Comparison of ENCODE assay signal across 10 cellular contexts in genomic region chr20:34873583-34874093, GRCh38. TPM values are rescaled to one million over a fixed set of nuclear protein-coding genes. Genes with fewer than 3 reads are reported as not detected.
A peak's percentile ranks its signal among the peaks of the same experiment; 100 is the strongest.
DNase-seq lines count a peak whose midpoint lies in the region; ATAC-seq and TF ChIP-seq lines count a peak whose summit lies in the region.
"Had no signal": no experiment of that assay in that cellular context is flagged by ENCODE, and none has a peak within 500 bp of the region (broad histone marks: within the 10 kb centered on the region; RNA-seq: fewer than 3 reads in every experiment).

No MANE protein-coding gene starts in this region.

- DNase-seq in activated T-cell treated with anti-CD3 and anti-CD28 coated beads, Interleukin-2, amount 50 U/mL, for 72 hours: no peak
- no peak for DNase-seq in activated T-cell treated with anti-CD3 and anti-CD28 coated beads, Interleukin-2, amount 50 U/mL, for 48 hours
- DNase-seq in activated CD8-positive, alpha-beta T cell treated with anti-CD3 and anti-CD28 coated beads for 36 hours: no peak
- DNase-seq in memory B cell (ENCODE audit: low spot score in 2 of 2) (no peak), stomach (no peak), NAMALWA (ENCODE audit: low spot score) (no peak), GF-D8 (lab: John Stamatoyannopoulos, UW) (no peak)
- DNase-seq: cortex of kidney had no signal

- CTCF ChIA-PET in activated CD8-positive, alpha-beta T cell treated with anti-CD3 and anti-CD28 coated beads for 36 hours (lab: Charles Lee): interaction anchor here (0.7 to 6.4 kb wide), 21 partner anchors 10 to 411 kb away, joined by 3 to 94 read pairs (median 5); partner anchors contain the start of genes EIF6, GSS and MYH7B

- no peak for ATAC-seq in activated T-cell treated with anti-CD3 and anti-CD28 coated beads, Interleukin-2, amount 50 U/mL, for 72 hours (replicated peaks in 1 of 2)
- ATAC-seq in activated CD8-positive, alpha-beta T cell treated with anti-CD3 and anti-CD28 coated beads for 36 hours: no peak
- no peak for ATAC-seq in memory B cell (ENCODE audit: low read depth)
- no peak for ATAC-seq in GM19463 (IDR thresholded peaks at IDR 0.05; ENCODE audit: unreplicated experiment)

- H3K4me1 Mint-ChIP-seq in activated T-cell treated with anti-CD3 and anti-CD28 coated beads, Interleukin-2, amount 50 U/mL, for 72 hours (ENCODE audit: low read depth): peaks cover 61% of the 10 kb centered on the region
- peaks cover 57% of the 10 kb centered on the region for H3K4me1 Mint-ChIP-seq in activated CD8-positive, alpha-beta T cell treated with anti-CD3 and anti-CD28 coated beads for 36 hours (ENCODE audit: low read depth)
- peaks cover 41% of the 10 kb centered on the region for H3K4me1 Mint-ChIP-seq in memory B cell

- no peak for TF ChIP-seq CTCF in activated CD8-positive, alpha-beta T cell treated with anti-CD3 and anti-CD28 coated beads for 36 hours (IDR thresholded peaks at IDR 0.05)
- TF ChIP-seq CTCF in stomach (IDR thresholded peaks at IDR 0.05): no peak

- H3K27me3 Mint-ChIP-seq in activated T-cell treated with anti-CD3 and anti-CD28 coated beads, Interleukin-2, amount 50 U/mL, for 72 hours (ENCODE audit: low read depth): peaks cover 7% of the 10 kb centered on the region
- H3K27me3 Mint-ChIP-seq in activated CD8-positive, alpha-beta T cell treated with anti-CD3 and anti-CD28 coated beads for 36 hours: no peaks in the 10 kb centered on the region
- no peaks in the 10 kb centered on the region for H3K27me3 Mint-ChIP-seq in memory B cell

- peaks cover 0 to 2% of the 10 kb centered on the region in 2 donors for H3K36me3 Mint-ChIP-seq in activated T-cell treated with anti-CD3 and anti-CD28 coated beads, Interleukin-2, amount 50 U/mL, for 72 hours (ENCODE audit: insufficient read depth in 2 of 2)
- H3K36me3 Mint-ChIP-seq in activated CD8-positive, alpha-beta T cell treated with anti-CD3 and anti-CD28 coated beads for 36 hours (ENCODE audit: low read depth): no peaks in the 10 kb centered on the region
- H3K36me3 Mint-ChIP-seq in memory B cell: no peaks in the 10 kb centered on the region

- H3K27ac Mint-ChIP-seq in activated T-cell treated with anti-CD3 and anti-CD28 coated beads, Interleukin-2, amount 50 U/mL, for 72 hours: peak overlapping the region; percentile 66
- no peak overlapping the region for H3K27ac Mint-ChIP-seq in activated CD8-positive, alpha-beta T cell treated with anti-CD3 and anti-CD28 coated beads for 36 hours
- H3K27ac Mint-ChIP-seq in memory B cell: peak overlapping the region; percentile 8

- H3K27me3 ChIP-seq in stomach: no peaks in the 10 kb centered on the region
- H3K27me3 ChIP-seq: SJSA1 had no signal

- no peaks in the 10 kb centered on the region for H3K36me3 ChIP-seq in stomach
- H3K36me3 ChIP-seq: SJSA1 had no signal

- H3K4me3 Mint-ChIP-seq in activated T-cell treated with anti-CD3 and anti-CD28 coated beads, Interleukin-2, amount 50 U/mL, for 72 hours: peak overlapping the region; percentile 92 to 93
- peak overlapping the region; percentile 79 for H3K4me3 Mint-ChIP-seq in activated CD8-positive, alpha-beta T cell treated with anti-CD3 and anti-CD28 coated beads for 36 hours
- peak overlapping the region; percentile 86 for H3K4me3 Mint-ChIP-seq in memory B cell

- no peaks in the 10 kb centered on the region for H3K9me3 ChIP-seq in stomach
- H3K9me3 ChIP-seq: SJSA1 had no signal

- TF ChIP-seq POLR2A in stomach (IDR thresholded peaks at IDR 0.05): no peak

- 47 to 59% (median 50%) methylated on average over 3 of the region's 3 CpGs for WGBS in stomach, 5 donors

- intact Hi-C loops in activated CD8-positive, alpha-beta T cell treated with anti-CD3 and anti-CD28 coated beads for 36 hours (cut with micrococcal nuclease): loop anchor here (2.0 kb wide), 1 partner anchor 87 kb away; no protein-coding TSS in a partner anchor
- intact Hi-C loops in stomach (cut with DNase I; ENCODE audit: low total_unique reads): loop anchor here (5.0 kb wide), 1 partner anchor 84 kb away; the partner anchor contains the start of genes GSS and MYH7B

- H3K9me3 Mint-ChIP-seq in activated T-cell treated with anti-CD3 and anti-CD28 coated beads, Interleukin-2, amount 50 U/mL, for 72 hours: no peaks in the 10 kb centered on the region
- no peaks in the 10 kb centered on the region for H3K9me3 Mint-ChIP-seq in activated CD8-positive, alpha-beta T cell treated with anti-CD3 and anti-CD28 coated beads for 36 hours
- no peaks in the 10 kb centered on the region for H3K9me3 Mint-ChIP-seq in memory B cell

- H3K27ac ChIP-seq in stomach: peak overlapping the region in 3 of 5 donors; percentile 92 to 95 (median 92)
- H3K27ac ChIP-seq: SJSA1 had no signal

- no peak for TF ChIP-seq EP300 in stomach (IDR thresholded peaks at IDR 0.05)

- H3K4me1 ChIP-seq in stomach: peaks cover 35 to 69% (median 64%) of the 10 kb centered on the region in 4 donors

- POLR2A ChIA-PET in activated CD8-positive, alpha-beta T cell treated with anti-CD3 and anti-CD28 coated beads for 36 hours (lab: Charles Lee): interaction anchor here (1.6 kb wide), 1 partner anchor 82 kb away, joined by 8 read pairs; the partner anchor contains the start of genes GSS and MYH7B

- H3K4me3 ChIP-seq in stomach: no peak overlapping the region

RNA-seq across cellular contexts. Expression of gene GGT7, which starts 1.0 kb away (rescaled TPM):
- 10 to 100 TPM; 20.8 to 23.1 TPM for total RNA-seq in activated T-cell treated with anti-CD3 and anti-CD28 coated beads, Interleukin-2, amount 50 U/mL, for 72 hours
- 10 to 100 TPM; 13.2 to 14.2 TPM for total RNA-seq in activated CD8-positive, alpha-beta T cell treated with anti-CD3 and anti-CD28 coated beads for 36 hours
- total RNA-seq in stomach: 10 to 100 TPM; 10.5 to 29.0 (median 19.2) TPM
- polyA plus RNA-seq in stomach: 10 to 100 TPM in 1 of 3 donors, 1 to 10 TPM in 2; 4.1 to 12.8 (median 8.4) TPM

RNA-seq across cellular contexts. Expression of gene ACSS2, which starts 2.8 kb away (rescaled TPM):
- 10 to 100 TPM; 61.1 to 78.2 TPM for total RNA-seq in activated T-cell treated with anti-CD3 and anti-CD28 coated beads, Interleukin-2, amount 50 U/mL, for 72 hours
- 10 to 100 TPM; 14.2 to 14.3 TPM for total RNA-seq in activated CD8-positive, alpha-beta T cell treated with anti-CD3 and anti-CD28 coated beads for 36 hours
- total RNA-seq in stomach: 1,000 to 10,000 TPM in 1 of 5 donors, 100 to 1,000 TPM in 3, 10 to 100 TPM in 1; 98.8 to 1,709 (median 162) TPM
- 100 to 1,000 TPM in 1 of 3 donors, 10 to 100 TPM in 2; 59.0 to 120 (median 68.5) TPM for polyA plus RNA-seq in stomach

RNA-seq across cellular contexts. Expression of gene NCOA6, which starts 48.2 kb away (rescaled TPM):
- 10 to 100 TPM; 28.9 to 34.9 TPM for total RNA-seq in activated T-cell treated with anti-CD3 and anti-CD28 coated beads, Interleukin-2, amount 50 U/mL, for 72 hours
- 10 to 100 TPM; 15.7 to 17.2 TPM for total RNA-seq in activated CD8-positive, alpha-beta T cell treated with anti-CD3 and anti-CD28 coated beads for 36 hours
- 10 to 100 TPM in 4 of 5 donors, 1 to 10 TPM in 1; 9.7 to 63.8 (median 29.2) TPM for total RNA-seq in stomach
- 10 to 100 TPM; 13.6 to 21.0 (median 15.2) TPM for polyA plus RNA-seq in stomach

Comparison
In these comparisons a context has a peak if more than half of its experiments do, and no peak if none do; other contexts are left out.
1. RNA of gene ACSS2, which starts 2.8 kb away (total RNA-seq): 98.8 to 1,709 TPM in stomach and 61.1 to 78.2 TPM in activated T-cell treated with anti-CD3 and anti-CD28 coated beads, Interleukin-2, amount 50 U/mL, for 72 hours; 14.2 to 14.3 TPM in activated CD8-positive, alpha-beta T cell treated with anti-CD3 and anti-CD28 coated beads for 36 hours; every median in the first group is over 4 times any median in the second.
2. Peak in every context shown above with its lines, with median percentiles within 50 percentile points of each other: H3K4me3 Mint-ChIP-seq.